27 cellular contexts compared by ENCODE assay signal in genomic region chr12:120795441-120796178, GRCh38.
"Had no signal": no experiment of that assay in that cellular context is flagged by ENCODE, and none has a peak within 500 bp of the region (broad histone marks: within the 10 kb centered on the region; RNA-seq: fewer than 3 reads in every experiment).

No MANE protein-coding gene starts in this region.

- DNase-seq: activated B cell treated with CpG ODN at 0.5 μM for 24 hours; activated CD4-positive, alpha-beta T cell treated with anti-CD3 and anti-CD28 coated beads, Interleukin-2, amount 50 U/mL, for 1 hour; activated CD8-positive, alpha-beta T cell treated with anti-CD3 and anti-CD28 coated beads for 36 hours; activated T-cell treated with anti-CD3 and anti-CD28 coated beads, Interleukin-2, amount 50 U/mL, for 4 hours; adrenal gland; brain microvascular endothelial cell; foreskin keratinocyte; heart right ventricle; midbrain; naive thymus-derived CD4-positive, alpha-beta T cell; nucleus accumbens; pancreas; psoas muscle; stimulated activated CD4-positive, alpha-beta T cell treated with anti-CD3 and anti-CD28 coated beads, Interleukin-1b, Interleukin-23, amount 100 ng/mL, for 48 hours; stimulated activated CD4-positive, alpha-beta T cell treated with anti-CD3 and anti-CD28 coated beads, Interleukin-4, amount 100 ng/mL, for 4 hours; stimulated activated CD8-positive, alpha-beta memory T cell treated with anti-CD3 and anti-CD28 coated beads, Interleukin-4, amount 100 ng/mL, for 48 hours; T-helper 17 cell; T1000; tibial artery had no signal

- H3K27ac Mint-ChIP-seq: activated B cell treated with CpG ODN at 0.5 μM for 24 hours; activated CD8-positive, alpha-beta T cell treated with anti-CD3 and anti-CD28 coated beads for 36 hours; activated naive CD8-positive, alpha-beta T cell; activated T-helper 2 cell treated with anti-CD3 and anti-CD28 coated beads, Interferon-gamma antibody, Interleukin-2, Interleukin-4, amounts not matched to agents 10 μg/mL and 5 μg/mL and 100 μg/mL, durations not matched to agents 14 hours and 24 hours and 36 hours; stimulated activated memory B cell treated with anti-CD40 and anti-IgM and Interleukin-4, amounts not matched to agents 10 μg/mL and 1 μg/mL and 100 μg/mL, for 72 hours; T-helper 17 cell had no signal

- H3K27me3 ChIP-seq: adrenal gland, brain microvascular endothelial cell, esophagus muscularis mucosa, foreskin keratinocyte, heart right ventricle, pancreas, suprapubic skin, tibial artery had no signal

- H3K27me3 Mint-ChIP-seq: activated B cell treated with CpG ODN at 0.5 μM for 24 hours; activated CD8-positive, alpha-beta T cell treated with anti-CD3 and anti-CD28 coated beads for 36 hours; activated naive CD8-positive, alpha-beta T cell; naive thymus-derived CD4-positive, alpha-beta T cell; stimulated activated memory B cell treated with anti-CD40 and anti-IgM and Interleukin-4, amounts not matched to agents 10 μg/mL and 1 μg/mL and 100 μg/mL, for 72 hours; T-helper 17 cell had no signal

- H3K4me2 ChIP-seq: smooth muscle cell had no signal

- H3K4me3 Mint-ChIP-seq: activated B cell treated with CpG ODN at 0.5 μM for 24 hours; activated CD8-positive, alpha-beta T cell treated with anti-CD3 and anti-CD28 coated beads for 36 hours; activated naive CD8-positive, alpha-beta T cell; activated T-cell treated with anti-CD3 and anti-CD28 coated beads, Interleukin-2, amount 50 U/mL, for 4 hours; naive thymus-derived CD4-positive, alpha-beta T cell; neural crest cell; stimulated activated memory B cell treated with anti-CD40 and anti-IgM and Interleukin-4, amounts not matched to agents 10 μg/mL and 1 μg/mL and 100 μg/mL, for 72 hours; T-helper 17 cell had no signal

- H3K36me3 ChIP-seq: adrenal gland, brain microvascular endothelial cell, pancreas had no signal

- H3K9me3 ChIP-seq: pancreas, suprapubic skin had no signal

- ATAC-seq: activated CD8-positive, alpha-beta T cell treated with anti-CD3 and anti-CD28 coated beads for 36 hours; activated T-cell treated with anti-CD3 and anti-CD28 coated beads, Interleukin-2, amount 50 U/mL, for 4 hours; foreskin keratinocyte; heart right ventricle; naive thymus-derived CD4-positive, alpha-beta T cell; pancreas; psoas muscle; stimulated activated memory B cell treated with anti-CD40 and anti-IgM and Interleukin-4, amounts not matched to agents 10 μg/mL and 1 μg/mL and 100 μg/mL, for 72 hours; T-helper 17 cell had no signal

- H3K4me3 ChIP-seq: adrenal gland, coronary artery, esophagus muscularis mucosa, heart right ventricle, pancreas, psoas muscle, smooth muscle cell, suprapubic skin, tibial artery had no signal

- H3K4me1 ChIP-seq: pancreas had no signal

- H3K27ac ChIP-seq: adrenal gland, brain microvascular endothelial cell, coronary artery, esophagus muscularis mucosa, foreskin keratinocyte, heart right ventricle, pancreas, psoas muscle, suprapubic skin, tibial artery had no signal
